ENCODE assay signal across 8 cellular contexts in the genomic region with DNA sequence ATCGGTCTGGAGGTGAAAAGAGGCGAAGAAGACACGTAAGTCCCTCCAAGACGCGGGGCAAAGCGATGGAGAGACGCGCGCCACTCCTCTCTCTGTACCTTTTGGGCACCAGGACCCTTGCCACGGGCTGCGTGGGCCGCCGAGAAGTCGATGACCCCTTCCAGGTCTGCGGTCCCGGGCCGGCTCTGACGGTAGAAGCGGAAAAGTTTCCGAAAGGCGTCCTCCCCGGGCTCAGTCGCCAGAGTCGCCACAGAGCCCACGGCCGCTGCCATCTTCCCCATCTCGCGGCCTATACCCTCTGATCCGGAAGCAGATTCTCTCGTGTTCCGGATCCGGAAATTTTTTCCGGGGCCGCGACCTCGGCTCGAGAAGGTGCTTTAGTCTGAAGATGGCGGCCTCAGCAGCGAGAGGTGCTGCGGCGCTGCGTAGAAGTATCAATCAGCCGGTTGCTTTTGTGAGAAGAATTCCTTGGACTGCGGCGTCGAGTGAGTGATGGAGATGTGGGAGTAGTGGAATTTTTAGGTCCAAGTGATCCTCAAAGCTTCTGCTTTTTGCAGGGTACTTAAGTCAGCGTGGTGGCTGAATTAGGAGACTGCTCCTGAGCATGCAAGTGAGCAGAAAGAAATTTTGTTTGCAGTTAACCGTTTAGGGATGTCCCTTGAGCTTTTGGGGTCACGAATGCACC. TPM values are rescaled to one million over a fixed set of nuclear protein-coding genes. Genes with fewer than 3 reads are reported as not detected.
DNase-seq lines count a peak whose midpoint lies in the region; ATAC-seq and TF ChIP-seq lines count a peak whose summit lies in the region.

A gene with protein sequence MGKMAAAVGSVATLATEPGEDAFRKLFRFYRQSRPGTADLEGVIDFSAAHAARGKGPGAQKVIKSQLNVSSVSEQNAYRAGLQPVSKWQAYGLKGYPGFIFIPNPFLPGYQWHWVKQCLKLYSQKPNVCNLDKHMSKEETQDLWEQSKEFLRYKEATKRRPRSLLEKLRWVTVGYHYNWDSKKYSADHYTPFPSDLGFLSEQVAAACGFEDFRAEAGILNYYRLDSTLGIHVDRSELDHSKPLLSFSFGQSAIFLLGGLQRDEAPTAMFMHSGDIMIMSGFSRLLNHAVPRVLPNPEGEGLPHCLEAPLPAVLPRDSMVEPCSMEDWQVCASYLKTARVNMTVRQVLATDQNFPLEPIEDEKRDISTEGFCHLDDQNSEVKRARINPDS (minus strand): TSS at position 300 of the 685 bp plus-strand sequence. CDS start 19 bp downstream, at position 281.
A gene (plus strand): TSS at position 380 of the 685 bp plus-strand sequence. CDS start 9 bp downstream, at position 389.

- peaks cover 16% of the 10 kb centered on the region for H3K36me3 Mint-ChIP-seq in activated naive CD4-positive, alpha-beta T cell treated with anti-CD3 and anti-CD28 coated beads, Interleukin-2, amount 50 U/mL, for 24 hours
- H3K36me3 Mint-ChIP-seq in glutamatergic neuron (ENCODE audit: unreplicated experiment) (no peaks in the 10 kb centered on the region), osteocyte (ENCODE audit: unreplicated experiment) (peaks cover 5% of the 10 kb centered on the region)

- H3K9me3 Mint-ChIP-seq in activated naive CD4-positive, alpha-beta T cell treated with anti-CD3 and anti-CD28 coated beads, Interleukin-2, amount 50 U/mL, for 24 hours = no peaks in the 10 kb centered on the region
- peaks cover 4% of the 10 kb centered on the region for H3K9me3 Mint-ChIP-seq in glutamatergic neuron (ENCODE audit: unreplicated experiment)
- H3K9me3 Mint-ChIP-seq in osteocyte (ENCODE audit: unreplicated experiment) = no peaks in the 10 kb centered on the region

- CTCF ChIA-PET in GM10248 (lab: Yijun Ruan, JAX) = interaction anchor here (1.4 kb wide), 1 partner anchor 584 kb away, joined by 4 read pairs; no protein-coding TSS in a partner anchor

- TF ChIP-seq CTCF in GM10248 (IDR thresholded peaks at IDR 0.05; ENCODE audit: control extremely low read depth, extremely low read depth, low read depth, missing control alignments) (no peak), glutamatergic neuron (IDR thresholded peaks at IDR 0.05; ENCODE audit: partially characterized antibody, unreplicated experiment) (no peak), osteocyte (IDR thresholded peaks at IDR 0.05) (no peak), thoracic aorta (IDR thresholded peaks at IDR 0.05) (no peak)

- peaks cover 27% of the 10 kb centered on the region in 2 donors for H3K4me1 ChIP-seq in thoracic aorta (ENCODE audit: control insufficient read depth in 1 of 2, low read depth in 2 of 2)

- H3K9me3 ChIP-seq in thoracic aorta = no peaks in the 10 kb centered on the region

- DNase-seq in GM10248 (ENCODE audit: extremely low spot score) (peak; percentile 93), NCI-H1048 (lab: John Stamatoyannopoulos, UW) (peak; percentile 56), glutamatergic neuron (peak; percentile 88), osteocyte (ENCODE audit: extremely low spot score, unreplicated experiment) (peak; percentile 93), thoracic aorta (ENCODE audit: low spot score) (peak; percentile 53)

- ATAC-seq in HG02588 (IDR thresholded peaks at IDR 0.05; ENCODE audit: unreplicated experiment) (peak; percentile 97), SK-N-SH treated with all-trans-retinoic acid at 6 μM for 48 hours (peak; percentile 98), thoracic aorta (ENCODE audit: insufficient number of reproducible peaks, low FRiP score, low read depth) (peak; percentile 74)

- peaks cover 46% of the 10 kb centered on the region for H3K4me1 Mint-ChIP-seq in activated naive CD4-positive, alpha-beta T cell treated with anti-CD3 and anti-CD28 coated beads, Interleukin-2, amount 50 U/mL, for 24 hours
- H3K4me1 Mint-ChIP-seq in glutamatergic neuron (ENCODE audit: low read depth, unreplicated experiment) = peaks cover 20% of the 10 kb centered on the region
- peaks cover 31% of the 10 kb centered on the region for H3K4me1 Mint-ChIP-seq in osteocyte (ENCODE audit: unreplicated experiment)

- H3K27ac ChIP-seq in thoracic aorta = peak within 1 kb of the TSS; percentile 20 to 37

- peak within 1 kb of the TSS; percentile 76 for H3K4me3 ChIP-seq in thoracic aorta

- H3K36me3 ChIP-seq in thoracic aorta = peaks cover 21% of the 10 kb centered on the region

- peak within 1 kb of the TSS; percentile 97 for H3K4me3 Mint-ChIP-seq in activated naive CD4-positive, alpha-beta T cell treated with anti-CD3 and anti-CD28 coated beads, Interleukin-2, amount 50 U/mL, for 24 hours
- H3K4me3 Mint-ChIP-seq in glutamatergic neuron (ENCODE audit: unreplicated experiment) (peak within 1 kb of the TSS; percentile 97), osteocyte (ENCODE audit: unreplicated experiment) (peak within 1 kb of the TSS; percentile 94)

- no peaks in the 10 kb centered on the region for H3K27me3 ChIP-seq in thoracic aorta (replicated peaks; ENCODE audit: insufficient read depth)

- H3K27ac Mint-ChIP-seq in activated naive CD4-positive, alpha-beta T cell treated with anti-CD3 and anti-CD28 coated beads, Interleukin-2, amount 50 U/mL, for 24 hours = peak within 1 kb of the TSS; percentile 99
- peak within 1 kb of the TSS; percentile 91 for H3K27ac Mint-ChIP-seq in glutamatergic neuron (ENCODE audit: unreplicated experiment)
- H3K27ac Mint-ChIP-seq in osteocyte (ENCODE audit: unreplicated experiment) = peak within 1 kb of the TSS; percentile 78

- H3K27me3 Mint-ChIP-seq in activated naive CD4-positive, alpha-beta T cell treated with anti-CD3 and anti-CD28 coated beads, Interleukin-2, amount 50 U/mL, for 24 hours = no peaks in the 10 kb centered on the region
- H3K27me3 Mint-ChIP-seq in glutamatergic neuron (ENCODE audit: unreplicated experiment) (no peaks in the 10 kb centered on the region), osteocyte (ENCODE audit: unreplicated experiment) (no peaks in the 10 kb centered on the region)

- POLR2A ChIA-PET in GM10248 (lab: Yijun Ruan, JAX) = no interaction called here

TF ChIP-seq in SK-N-SH treated with all-trans-retinoic acid at 6 μM for 48 hours, 23 proteins besides CTCF, POLR2A, EP300 and RAD21:
- TF ChIP-seq ZNF565 (CRISPR knock-in tag; conservative IDR thresholded peaks at IDR 0.05; ENCODE audit: low read depth) = no peak
- TF ChIP-seq, protein P1, sequence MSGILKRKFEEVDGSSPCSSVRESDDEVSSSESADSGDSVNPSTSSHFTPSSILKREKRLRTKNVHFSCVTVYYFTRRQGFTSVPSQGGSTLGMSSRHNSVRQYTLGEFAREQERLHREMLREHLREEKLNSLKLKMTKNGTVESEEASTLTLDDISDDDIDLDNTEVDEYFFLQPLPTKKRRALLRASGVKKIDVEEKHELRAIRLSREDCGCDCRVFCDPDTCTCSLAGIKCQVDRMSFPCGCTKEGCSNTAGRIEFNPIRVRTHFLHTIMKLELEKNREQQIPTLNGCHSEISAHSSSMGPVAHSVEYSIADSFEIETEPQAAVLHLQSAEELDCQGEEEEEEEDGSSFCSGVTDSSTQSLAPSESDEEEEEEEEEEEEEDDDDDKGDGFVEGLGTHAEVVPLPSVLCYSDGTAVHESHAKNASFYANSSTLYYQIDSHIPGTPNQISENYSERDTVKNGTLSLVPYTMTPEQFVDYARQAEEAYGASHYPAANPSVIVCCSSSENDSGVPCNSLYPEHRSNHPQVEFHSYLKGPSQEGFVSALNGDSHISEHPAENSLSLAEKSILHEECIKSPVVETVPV (CRISPR knock-in tag; IDR thresholded peaks at IDR 0.05) = no peak
- peak; percentile 21; the same call in 1 of the 2 replicates for TF ChIP-seq CSDC2 (CRISPR knock-in tag; IDR thresholded peaks at IDR 0.05)
- no peak for TF ChIP-seq GLIS3 (CRISPR knock-in tag; IDR thresholded peaks at IDR 0.05)
- TF ChIP-seq TCF4 (CRISPR knock-in tag; IDR thresholded peaks at IDR 0.05; ENCODE audit: borderline replicate concordance) = no peak
- TF ChIP-seq RARB (CRISPR knock-in tag; IDR thresholded peaks at IDR 0.05) = no peak
- TF ChIP-seq ZFP3 (CRISPR knock-in tag; IDR thresholded peaks at IDR 0.05) = 0 out of 2 replicates have a peak, but pooled peaks have one; percentile 46
- no peak for TF ChIP-seq SNAI2 (CRISPR knock-in tag; IDR thresholded peaks at IDR 0.05)

RNA-seq across cellular contexts. Expression of the first gene that starts in this region (rescaled TPM):
- 16.0 TPM for total RNA-seq in glutamatergic neuron (ENCODE audit: unreplicated experiment)
- 10.5 and 12.1 TPM in 2 replicates for total RNA-seq in osteocyte
- total RNA-seq in thoracic aorta = 1 to 10 TPM; 7.2 to 7.3 TPM

RNA-seq across cellular contexts. Expression of the second gene that starts in this region (rescaled TPM):
- total RNA-seq in glutamatergic neuron (ENCODE audit: unreplicated experiment) (126 TPM), osteocyte (76.2 and 90.4 TPM in 2 replicates), thoracic aorta (100 to 1,000 TPM; 260 to 347 TPM)

Comparison
In these comparisons a context has a peak if more than half of its experiments do, and no peak if none do; other contexts are left out.
1. Peak in every context shown above with its lines: DNase-seq, ATAC-seq, H3K4me3 ChIP-seq and H3K27ac ChIP-seq.